12 cellular contexts compared by ENCODE assay signal in genomic region chr2:20615466-20616241, GRCh38. TPM values are rescaled to one million over a fixed set of nuclear protein-coding genes. Genes with fewer than 3 reads are reported as not detected.
A peak's percentile ranks its signal among the peaks of the same experiment; 100 is the strongest.
DNase-seq lines count a peak whose midpoint lies in the region; ATAC-seq, FAIRE-seq and TF ChIP-seq lines count a peak whose summit lies in the region.
"Had no signal": no experiment of that assay in that cellular context is flagged by ENCODE, and none has a peak within 500 bp of the region (broad histone marks: within the 10 kb centered on the region; RNA-seq: fewer than 3 reads in every experiment).

No MANE protein-coding gene starts in this region.

- peaks cover 0 to 13% of the 10 kb centered on the region in 2 experiments; a peak in 1 of 3 replicates for H3K36me3 ChIP-seq in HEK293 (ENCODE audit: control insufficient read depth in 2 of 2, insufficient read depth in 1 of 2, low read length in 2 of 2)
- H3K36me3 ChIP-seq in endodermal cell (ENCODE audit: control insufficient read depth, insufficient read depth, low read length), result no peaks in the 10 kb centered on the region
- H3K36me3 ChIP-seq in right lobe of liver, result peaks cover 0 to 2% (median 0%) of the 10 kb centered on the region in 4 donors

- H3K4me1 Mint-ChIP-seq in endodermal cell, result peaks cover 18% of the 10 kb centered on the region

- H3K4me1 ChIP-seq in HEK293 (ENCODE audit: control insufficient read depth, insufficient read depth, low read length), result peaks cover 7% of the 10 kb centered on the region; the same call in 1 of the 2 replicates
- peaks cover 24% of the 10 kb centered on the region for H3K4me1 ChIP-seq in endodermal cell (ENCODE audit: control insufficient read depth, insufficient read depth, low read length)
- peaks cover 0 to 62% (median 34%) of the 10 kb centered on the region in 4 donors for H3K4me1 ChIP-seq in right lobe of liver

- TF ChIP-seq POLR2A in right lobe of liver (IDR thresholded peaks at IDR 0.05), result no peak
- TF ChIP-seq POLR2A in erythroblast (IDR thresholded peaks at IDR 0.05; ENCODE audit: low read length), result no peak
- no peak for TF ChIP-seq POLR2A in GM12891 (IDR thresholded peaks at IDR 0.05; ENCODE audit: low read depth, low read length)

- DNase-seq in endodermal cell (peak; percentile 41), right lobe of liver (peak; percentile 50 to 60 (median 54)), ecto neural progenitor cell (ENCODE audit: low spot score) (no peak), erythroblast (lab: John Stamatoyannopoulos, UW) (no peak), GM12891 (ENCODE audit: insufficient read length, low spot score) (no peak)
- DNase-seq: occipital lobe had no signal

- intact Hi-C loops in right lobe of liver (cut with DNase I), result no loop called here

- POLR2A ChIA-PET in HEK293 (lab: Yijun Ruan, JAX), result interaction anchor here (0.6 to 11.0 kb wide), 2 partner anchors 166 to 290 kb away, joined by 3 to 150 read pairs; partner anchors contain the start of gene RHOB

- H3K9me3 ChIP-seq in HEK293 (ENCODE audit: control insufficient read depth, insufficient read depth, low read depth, low read length) (no peaks in the 10 kb centered on the region), endodermal cell (ENCODE audit: control insufficient read depth, low read length) (no peaks in the 10 kb centered on the region), right lobe of liver (no peaks in the 10 kb centered on the region)

- H3K9me3 Mint-ChIP-seq in endodermal cell, result no peaks in the 10 kb centered on the region

- 80 to 83% methylated on average over 7 to 9 of the region's 9 CpGs for WGBS in endodermal cell (ENCODE audit: insufficient coverage in 1 of 2, insufficient read length in 1 of 2), 2 experiments
- 50% methylated on average over 4 of the region's 9 CpGs for WGBS in right lobe of liver (ENCODE audit: insufficient coverage, low coverage, low lambda C conversion rate, missing lambda C conversion rate)

- H3K36me3 Mint-ChIP-seq in endodermal cell (ENCODE audit: low read depth), result peaks cover 9% of the 10 kb centered on the region

- H3K27me3 ChIP-seq in endodermal cell (ENCODE audit: control insufficient read depth, insufficient read depth, low read length, poor library complexity, severe bottlenecking) (no peaks in the 10 kb centered on the region), right lobe of liver (no peaks in the 10 kb centered on the region)

- H3K4me3 Mint-ChIP-seq in endodermal cell, result no peak overlapping the region

- H3K4me3 ChIP-seq in HEK293 (ENCODE audit: low read depth, low read length) (no peak overlapping the region), endodermal cell (ENCODE audit: low read length) (no peak overlapping the region), right lobe of liver (no peak overlapping the region), skin epidermis (no peak overlapping the region)

- H3K27me3 Mint-ChIP-seq in endodermal cell (ENCODE audit: insufficient read depth), result peaks cover 4% of the 10 kb centered on the region

- no peak overlapping the region for H3K27ac Mint-ChIP-seq in endodermal cell

- no peak overlapping the region for H3K9ac ChIP-seq in endodermal cell (ENCODE audit: extremely low read depth, low read length, poor library complexity, severe bottlenecking)

- CTCF ChIA-PET in HEK293 (lab: Yijun Ruan, JAX), result interaction anchor here (0.5 to 3.7 kb wide), 4 partner anchors 19 to 600 kb away, joined by 3 to 19 read pairs (median 4); no protein-coding TSS in a partner anchor

- TF ChIP-seq CTCF in HEK293 (tag by site-specific recombination; IDR thresholded peaks at IDR 0.05) (no peak), endodermal cell (conservative IDR thresholded peaks at IDR 0.05) (no peak), right lobe of liver (IDR thresholded peaks at IDR 0.05) (no peak)

- ATAC-seq in right lobe of liver, result peak in 3 of 4 donors; percentile 2 to 8 (median 4)
- no peak for ATAC-seq in HG03196 (IDR thresholded peaks at IDR 0.05; ENCODE audit: unreplicated experiment)

- H3K27ac ChIP-seq in HEK293 (ENCODE audit: extremely low read depth, low read depth, low read length) (no peak overlapping the region), endodermal cell (ENCODE audit: low read depth, low read length) (no peak overlapping the region), right lobe of liver (peak overlapping the region; percentile 88 to 94 (median 90)), skin epidermis (peak overlapping the region in 12 of 21 experiments; percentile 16 to 91 (median 79))

- no peak for FAIRE-seq in GM12891 (lab: Jason Lieb, UNC)
- FAIRE-seq: islet of Langerhans, TTC549 had no signal

TF ChIP-seq in HEK293, 187 proteins besides CTCF, POLR2A, EP300 and RAD21 (continues in another document):
- TF ChIP-seq KLF16 (tag by site-specific recombination; IDR thresholded peaks at IDR 0.05), result no peak
- TF ChIP-seq ZNF664 (tag by site-specific recombination; IDR thresholded peaks at IDR 0.05), result no peak
- TF ChIP-seq KLF8 (tag by site-specific recombination; IDR thresholded peaks at IDR 0.05), result no peak
- no peak for TF ChIP-seq ZNF621 (tag by site-specific recombination; IDR thresholded peaks at IDR 0.05)
- TF ChIP-seq ZNF157 (tag by site-specific recombination; IDR thresholded peaks at IDR 0.05), result no peak
- TF ChIP-seq SP3 (tag by site-specific recombination; IDR thresholded peaks at IDR 0.05), result no peak
- TF ChIP-seq ZNF670 (tag by site-specific recombination; IDR thresholded peaks at IDR 0.05; ENCODE audit: low read depth), result no peak
- TF ChIP-seq ZNF350 (tag by site-specific recombination; IDR thresholded peaks at IDR 0.05), result no peak
- no peak for TF ChIP-seq ZNF639 (tag by site-specific recombination; IDR thresholded peaks at IDR 0.05)
- no peak for TF ChIP-seq ZFP3 (tag by site-specific recombination; IDR thresholded peaks at IDR 0.05; ENCODE audit: low read depth)
- no peak for TF ChIP-seq KLF1 (tag by site-specific recombination; IDR thresholded peaks at IDR 0.05)
- TF ChIP-seq SCRT2 (tag by site-specific recombination; IDR thresholded peaks at IDR 0.05), result peak; percentile 75
- TF ChIP-seq MYNN (tag by site-specific recombination; IDR thresholded peaks at IDR 0.05; ENCODE audit: borderline replicate concordance), result no peak
- peak; percentile 25; the same call in 1 of the 2 replicates for TF ChIP-seq ZIC2 (tag by site-specific recombination; IDR thresholded peaks at IDR 0.05)
- TF ChIP-seq ZNF747 (tag by site-specific recombination; IDR thresholded peaks at IDR 0.05), result no peak

TF ChIP-seq in GM12891, 5 proteins besides CTCF, POLR2A, EP300 and RAD21:
- TF ChIP-seq PAX5 (IDR thresholded peaks at IDR 0.05; ENCODE audit: insufficient read depth, low read length, severe bottlenecking) (no peak), TAF1 (IDR thresholded peaks at IDR 0.05; ENCODE audit: low read depth, low read length) (no peak), POU2F2 (IDR thresholded peaks at IDR 0.05; ENCODE audit: low read depth, low read length) (no peak), SPI1 (IDR thresholded peaks at IDR 0.05; ENCODE audit: low read depth, low read length) (no peak), POLR2AphosphoS5 (IDR thresholded peaks at IDR 0.05; ENCODE audit: low read depth, low read length) (no peak)

RNA-seq across cellular contexts. Expression of gene HS1BP3, which starts 35.2 kb away (rescaled TPM):
- total RNA-seq in endodermal cell (10 to 100 TPM; 23.0 to 26.2 TPM), right lobe of liver (10 to 100 TPM; 17.5 to 34.7 (median 20.2) TPM)
- 19.6 TPM for polyA plus RNA-seq in endodermal cell (2013, experiment 1 of 2)
- 16.8 TPM for polyA plus RNA-seq in endodermal cell (2013, experiment 2 of 2)
- 6.6 TPM for polyA plus RNA-seq in GM12891 (2012; ENCODE audit: low read depth, missing spikeins)

RNA-seq across cellular contexts. Expression of gene GDF7, which starts 51.3 kb away (rescaled TPM):
- total RNA-seq in endodermal cell, result under 1 TPM; 0.07 to 0.09 TPM
- 9.4 TPM for polyA plus RNA-seq in endodermal cell (2013, experiment 1 of 2)
- polyA plus RNA-seq in endodermal cell (2013, experiment 2 of 2), result 8.1 TPM
- total RNA-seq in right lobe of liver, result 1 to 10 TPM in 5 of 6 experiments, under 1 TPM in 1; 0.95 to 5.0 (median 2.9) TPM
- polyA plus RNA-seq in GM12891 (2012; ENCODE audit: low read depth, missing spikeins), result 0.12 TPM
- total RNA-seq: RPMI7951 had no signal

Comparison
In these comparisons a context has a peak if more than half of its experiments do, and no peak if none do; other contexts are left out.
1. H3K27ac ChIP-seq: peak in right lobe of liver (3 of 3) and skin epidermis (12 of 21); none in HEK293 (single experiment) and endodermal cell (single experiment).
2. DNase-seq: peak in endodermal cell (single experiment) and right lobe of liver (3 of 3); none in ecto neural progenitor cell (single experiment), erythroblast (0 of 2) and GM12891 (single experiment).